ENCODE assay signal across 9 cellular contexts in genomic region chr15:99106417-99107220, GRCh38. TPM values are rescaled to one million over a fixed set of nuclear protein-coding genes. Genes with fewer than 3 reads are reported as not detected.
A peak's percentile ranks its signal among the peaks of the same experiment; 100 is the strongest.
DNase-seq lines count a peak whose midpoint lies in the region; ATAC-seq and TF ChIP-seq lines count a peak whose summit lies in the region.
"Had no signal": no experiment of that assay in that cellular context is flagged by ENCODE, and none has a peak within 500 bp of the region (broad histone marks: within the 10 kb centered on the region; RNA-seq: fewer than 3 reads in every experiment).

No MANE protein-coding gene starts in this region.

- H2AFZ ChIP-seq in Karpas-422 (ENCODE audit: low read length) = no peak overlapping the region

- POLR2A ChIA-PET in AG04449 (lab: Yijun Ruan, JAX) (interaction anchor here (1.6 kb wide), 1 partner anchor 17 kb away, joined by 7 read pairs; no protein-coding TSS in a partner anchor), HEK293T (lab: Yijun Ruan, JAX) (interaction anchor here (0.9 kb wide), 1 partner anchor 15 kb away, joined by 3 read pairs; no protein-coding TSS in a partner anchor)

- H3K9me3 Mint-ChIP-seq in effector memory CD8-positive, alpha-beta T cell = no peaks in the 10 kb centered on the region

- H4K20me1 ChIP-seq in Karpas-422 (ENCODE audit: insufficient read depth, low read depth, low read length) = no peaks in the 10 kb centered on the region

- no peak for TF ChIP-seq CTCF in AG04449 (IDR thresholded peaks at IDR 0.05; ENCODE audit: insufficient read depth, low read length, missing control alignments)

- DNase-seq in AG04449 (ENCODE audit: low read depth, low spot score) (no peak), HEK293T (ENCODE audit: extremely low spot score) (no peak), Karpas-422 (no peak)
- DNase-seq in Jurkat, Clone E6-1 (ENCODE audit: low read depth, low spot score) = peak; percentile 17
- peak; percentile 23 to 51 (median 47) for DNase-seq in effector memory CD8-positive, alpha-beta T cell

- H3K4me3 ChIP-seq in AG04449 (ENCODE audit: low read depth, low read length) = peak overlapping the region; percentile 64
- no peak overlapping the region for H3K4me3 ChIP-seq in Jurkat, Clone E6-1 (ENCODE audit: low read length)
- peak overlapping the region; percentile 83 to 88 for H3K4me3 ChIP-seq in muscle layer of duodenum (ENCODE audit: low read depth in 1 of 2, low read length in 2 of 2)
- no peak overlapping the region for H3K4me3 ChIP-seq in Karpas-422 (ENCODE audit: low read length)

- H3K36me3 Mint-ChIP-seq in effector memory CD8-positive, alpha-beta T cell (ENCODE audit: insufficient read depth) = peaks cover 30% of the 10 kb centered on the region

- H3K9ac ChIP-seq in Karpas-422 (ENCODE audit: low read length) = no peak overlapping the region

- no peaks in the 10 kb centered on the region for H3K9me2 ChIP-seq in Karpas-422 (replicated peaks; ENCODE audit: insufficient read depth, low read length)

- peaks cover 22 to 32% of the 10 kb centered on the region in 2 donors for H3K27me3 Mint-ChIP-seq in effector memory CD8-positive, alpha-beta T cell

- H3K27me3 ChIP-seq in muscle layer of duodenum (ENCODE audit: low read depth, low read length) = peaks cover 12% of the 10 kb centered on the region
- no peaks in the 10 kb centered on the region for H3K27me3 ChIP-seq in Karpas-422 (ENCODE audit: low read length)

- H3K9me3 ChIP-seq in muscle layer of duodenum (ENCODE audit: control insufficient read depth in 1 of 2, low read length in 2 of 2) (no peaks in the 10 kb centered on the region), Karpas-422 (ENCODE audit: low read length) (no peaks in the 10 kb centered on the region)

- peak overlapping the region; percentile 33 to 96 for H3K27ac Mint-ChIP-seq in effector memory CD8-positive, alpha-beta T cell

- H3K4me2 ChIP-seq in Karpas-422 (ENCODE audit: low read depth, low read length, poor library complexity, severe bottlenecking) = no peak overlapping the region

- peaks cover 3 to 17% of the 10 kb centered on the region in 2 donors for H3K4me1 ChIP-seq in muscle layer of duodenum (ENCODE audit: control insufficient read depth in 1 of 2, insufficient read depth in 2 of 2, low read length in 2 of 2)
- no peaks in the 10 kb centered on the region for H3K4me1 ChIP-seq in Karpas-422 (ENCODE audit: low read length)

- H3K36me3 ChIP-seq in muscle layer of duodenum (ENCODE audit: control insufficient read depth in 1 of 2, insufficient read depth in 2 of 2, low read length in 2 of 2) (peaks cover 0 to 10% of the 10 kb centered on the region in 2 donors), Karpas-422 (ENCODE audit: insufficient read depth, low read length) (no peaks in the 10 kb centered on the region)

- peak overlapping the region; percentile 72 to 84 for H3K4me3 Mint-ChIP-seq in effector memory CD8-positive, alpha-beta T cell

- H3K79me2 ChIP-seq in Karpas-422 (ENCODE audit: low read length) = no peaks in the 10 kb centered on the region

- H3K27ac ChIP-seq in muscle layer of duodenum (ENCODE audit: low read length) = peak overlapping the region; percentile 84
- H3K27ac ChIP-seq in Karpas-422 (ENCODE audit: low read length) = no peak overlapping the region

- peaks cover 6 to 36% of the 10 kb centered on the region in 2 donors for H3K4me1 Mint-ChIP-seq in effector memory CD8-positive, alpha-beta T cell (ENCODE audit: low read depth in 2 of 2)

- peak; percentile 70 for ATAC-seq in effector memory CD8-positive, alpha-beta T cell (replicated peaks)
- no peak for ATAC-seq in GM18870 (IDR thresholded peaks at IDR 0.05; ENCODE audit: unreplicated experiment)
- ATAC-seq in GM18511 (IDR thresholded peaks at IDR 0.05; ENCODE audit: unreplicated experiment) = no peak

- CTCF ChIA-PET in AG04449 (lab: Yijun Ruan, JAX) (interaction anchor here (1.2 to 11.3 kb wide), 13 partner anchors 10 to 592 kb away, joined by 3 to 196 read pairs (median 8); no protein-coding TSS in a partner anchor), HEK293T (lab: Yijun Ruan, JAX) (interaction anchor here (0.7 to 1.5 kb wide), 3 partner anchors 8 to 94 kb away, joined by 3 to 4 read pairs (median 3); no protein-coding TSS in a partner anchor)

TF ChIP-seq in HEK293T, 16 proteins besides CTCF, POLR2A, EP300 and RAD21:
- no peak for TF ChIP-seq FOXK2 (IDR thresholded peaks at IDR 0.05)
- no peak for TF ChIP-seq NFRKB (IDR thresholded peaks at IDR 0.05)
- TF ChIP-seq ARNT (IDR thresholded peaks at IDR 0.05) = no peak
- no peak for TF ChIP-seq TARDBP (IDR thresholded peaks at IDR 0.05)
- no peak for TF ChIP-seq ELF4 (IDR thresholded peaks at IDR 0.05)
- TF ChIP-seq, protein P1, sequence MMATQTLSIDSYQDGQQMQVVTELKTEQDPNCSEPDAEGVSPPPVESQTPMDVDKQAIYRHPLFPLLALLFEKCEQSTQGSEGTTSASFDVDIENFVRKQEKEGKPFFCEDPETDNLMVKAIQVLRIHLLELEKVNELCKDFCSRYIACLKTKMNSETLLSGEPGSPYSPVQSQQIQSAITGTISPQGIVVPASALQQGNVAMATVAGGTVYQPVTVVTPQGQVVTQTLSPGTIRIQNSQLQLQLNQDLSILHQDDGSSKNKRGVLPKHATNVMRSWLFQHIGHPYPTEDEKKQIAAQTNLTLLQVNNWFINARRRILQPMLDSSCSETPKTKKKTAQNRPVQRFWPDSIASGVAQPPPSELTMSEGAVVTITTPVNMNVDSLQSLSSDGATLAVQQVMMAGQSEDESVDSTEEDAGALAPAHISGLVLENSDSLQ (IDR thresholded peaks at IDR 0.05) = no peak
- TF ChIP-seq SP1 (IDR thresholded peaks at IDR 0.05) = no peak

RNA-seq across cellular contexts. Expression of gene SYNM, which starts 1.7 kb away (rescaled TPM):
- polyA plus RNA-seq in Jurkat, Clone E6-1 (2012; ENCODE audit: insufficient read depth, insufficient read length) = not detected
- total RNA-seq in Karpas-422 (2014; rRNA removed; shearing (Covaris generic); ENCODE audit: low replicate concordance) = not detected in 2 replicates
- total RNA-seq: HT-29 had no signal

Comparison
In these comparisons a context has a peak if more than half of its experiments do, and no peak if none do; other contexts are left out.
1. DNase-seq: peak in Jurkat, Clone E6-1 (single experiment) and effector memory CD8-positive, alpha-beta T cell (3 of 3); none in AG04449 (single experiment), HEK293T (single experiment) and Karpas-422 (single experiment).
2. H3K4me3 ChIP-seq: peak in AG04449 (single experiment) and muscle layer of duodenum (2 of 2); none in Jurkat, Clone E6-1 (single experiment) and Karpas-422 (single experiment).